In genomic region chr2:174957049-174957448, GRCh38 we compare ENCODE assay signal across 29 cellular contexts. TPM values are rescaled to one million over a fixed set of nuclear protein-coding genes. Genes with fewer than 3 reads are reported as not detected.
DNase-seq lines count a peak whose midpoint lies in the region; TF ChIP-seq lines count a peak whose summit lies in the region.
"Had no signal": no experiment of that assay in that cellular context is flagged by ENCODE, and none has a peak within 500 bp of the region (broad histone marks: within the 10 kb centered on the region; RNA-seq: fewer than 3 reads in every experiment).

No MANE protein-coding gene starts in this region.

- H3K4me3 ChIP-seq in astrocyte of the spinal cord (ENCODE audit: low read depth, low read length) = no peak overlapping the region
- no peak overlapping the region for H3K4me3 ChIP-seq in neuronal stem cell (ENCODE audit: low read length in 2 of 2)
- H3K4me3 ChIP-seq: A549, dorsolateral prefrontal cortex, gastrocnemius medialis, lung, SJCRH30, skin epidermis had no signal

- H3K27ac Mint-ChIP-seq in progenitor cell of endocrine pancreas = peak overlapping the region; percentile 25
- H3K27ac Mint-ChIP-seq: activated CD4-positive, alpha-beta T cell treated with anti-CD3 and anti-CD28 coated beads, Interleukin-2, amount 10 ng/mL, durations not matched to agents 24 days and 14 days; CD8-positive, alpha-beta T cell; naive thymus-derived CD4-positive, alpha-beta T cell; T-cell had no signal

- H4K8ac ChIP-seq in neuronal stem cell (ENCODE audit: low read depth, low read length) = no peak overlapping the region

- H2AK5ac ChIP-seq in neuronal stem cell (ENCODE audit: low read depth, low read length) = no peak overlapping the region

- WGBS in neuronal stem cell (ENCODE audit: extremely low coverage in 2 of 2, insufficient read length in 2 of 2, insufficient replicate concordance in 1 of 2), 2 donors = no CpG with 5 or more reads among the region's 5 CpGs

- peak; percentile 23 for DNase-seq in COLO829 (ENCODE audit: low spot score)
- DNase-seq in M059J (ENCODE audit: low read depth) = peak; percentile 39
- peak; percentile 30 for DNase-seq in astrocyte of the spinal cord (ENCODE audit: low read depth, low spot score)
- DNase-seq in progenitor cell of endocrine pancreas (ENCODE audit: low spot score, unreplicated experiment) = no peak
- DNase-seq in posterior cingulate gyrus = no peak
- DNase-seq in activated gamma-delta T cell (lab: John Stamatoyannopoulos, UW) = no peak
- DNase-seq in neuronal stem cell (ENCODE audit: low spot score) = no peak
- no peak for DNase-seq in GM19238 (ENCODE audit: insufficient read length, low spot score)
- DNase-seq: activated CD4-positive, alpha-beta T cell treated with anti-CD3 and anti-CD28 coated beads, Interleukin-2, amount 10 ng/mL, durations not matched to agents 24 days and 14 days; activated gamma-delta T cell treated with Interleukin-2 at 50 U/mL for 16 hours; activated T-cell treated with anti-CD3 and anti-CD28 coated beads, Interleukin-2, amount 50 U/mL, for 1 hour; AML-193; CD8-positive, alpha-beta T cell; dorsolateral prefrontal cortex; gastrocnemius medialis; H7; naive thymus-derived CD4-positive, alpha-beta T cell; NCI-H146; NCI-H446; NCI-H748 treated with DMSO at 0.1 percent for 48 hours; RPMI8226; SJCRH30; stimulated activated naive CD4-positive, alpha-beta T cell treated with Interleukin-2 at 50 U/mL for 16 hours; T-cell had no signal

- TF ChIP-seq CTCF in astrocyte of the spinal cord (IDR thresholded peaks at IDR 0.05; ENCODE audit: low read depth, low read length) = no peak
- TF ChIP-seq CTCF in progenitor cell of endocrine pancreas (IDR thresholded peaks at IDR 0.05; ENCODE audit: unreplicated experiment) = no peak

- H3K36me3 Mint-ChIP-seq in progenitor cell of endocrine pancreas (ENCODE audit: insufficient read depth) = peaks cover 5% of the 10 kb centered on the region
- H3K36me3 Mint-ChIP-seq: CD8-positive, alpha-beta T cell; naive thymus-derived CD4-positive, alpha-beta T cell; T-cell had no signal

- no peak overlapping the region for H3K14ac ChIP-seq in neuronal stem cell (ENCODE audit: low read length)

- H3K27me3 Mint-ChIP-seq in progenitor cell of endocrine pancreas = no peaks in the 10 kb centered on the region

- peaks cover 2% of the 10 kb centered on the region for H3K79me1 ChIP-seq in neuronal stem cell (ENCODE audit: low read depth, low read length)

- H3K23ac ChIP-seq in neuronal stem cell (ENCODE audit: low read depth, low read length, poor library complexity) = no peak overlapping the region

- H3K4ac ChIP-seq in neuronal stem cell (ENCODE audit: low read length) = no peak overlapping the region

- no peak overlapping the region for H4K91ac ChIP-seq in neuronal stem cell (ENCODE audit: low read depth, low read length, poor library complexity)

- peaks cover 3% of the 10 kb centered on the region in 2 donors for H3K4me1 ChIP-seq in neuronal stem cell (ENCODE audit: control insufficient read depth in 2 of 2, insufficient read depth in 1 of 2, low read depth in 1 of 2, low read length in 2 of 2)

- in situ Hi-C loops in astrocyte of the spinal cord (cut with HindIII; ENCODE audit: low sequenced_read_pairs) = no loop called here

- no peak overlapping the region for H2BK15ac ChIP-seq in neuronal stem cell (ENCODE audit: low read length)

- H3K27me3 ChIP-seq in neuronal stem cell (ENCODE audit: control insufficient read depth in 3 of 3, insufficient read depth in 3 of 3, low read depth in 1 of 3, low read length in 3 of 3) = no peaks in the 10 kb centered on the region
- H3K27me3 ChIP-seq: dorsolateral prefrontal cortex, gastrocnemius medialis, SJCRH30 had no signal

- H3K4me1 Mint-ChIP-seq in progenitor cell of endocrine pancreas (ENCODE audit: low read depth) = peaks cover 9% of the 10 kb centered on the region
- H3K4me1 Mint-ChIP-seq: central memory CD8-positive, alpha-beta T cell had no signal

- no peak overlapping the region for H3K4me3 Mint-ChIP-seq in progenitor cell of endocrine pancreas (ENCODE audit: low read depth)
- H3K4me3 Mint-ChIP-seq: activated CD4-positive, alpha-beta T cell treated with anti-CD3 and anti-CD28 coated beads, Interleukin-2, amount 10 ng/mL, durations not matched to agents 24 days and 14 days; CD8-positive, alpha-beta T cell; central memory CD8-positive, alpha-beta T cell; naive thymus-derived CD4-positive, alpha-beta T cell; T-cell had no signal

- no peak overlapping the region for H2AFZ ChIP-seq in neuronal stem cell (ENCODE audit: low read length)

- no peak overlapping the region for H2BK12ac ChIP-seq in neuronal stem cell (ENCODE audit: low read length)

- intact Hi-C loops in posterior cingulate gyrus (cut with DNase I) = no loop called here

- H3K9me3 ChIP-seq in neuronal stem cell (replicated peaks in 1 of 2; ENCODE audit: control insufficient read depth in 2 of 2, insufficient read depth in 1 of 2, low read depth in 1 of 2, low read length in 2 of 2) = peaks cover 0 to 37% of the 10 kb centered on the region in 2 donors
- H3K9me3 ChIP-seq: A549, gastrocnemius medialis, SJCRH30 had no signal

- H2BK120ac ChIP-seq in neuronal stem cell (ENCODE audit: low read depth, low read length) = no peak overlapping the region

- H2BK5ac ChIP-seq in neuronal stem cell (ENCODE audit: low read length) = no peak overlapping the region

- no peak overlapping the region for H3K18ac ChIP-seq in neuronal stem cell (ENCODE audit: low read length)

- H3K9ac ChIP-seq in neuronal stem cell (ENCODE audit: low read depth, low read length, poor library complexity) = no peak overlapping the region

- peaks cover 9% of the 10 kb centered on the region for H3K9me3 Mint-ChIP-seq in progenitor cell of endocrine pancreas (ENCODE audit: low read depth)
- H3K9me3 Mint-ChIP-seq: activated CD4-positive, alpha-beta T cell treated with anti-CD3 and anti-CD28 coated beads, Interleukin-2, amount 10 ng/mL, durations not matched to agents 24 days and 14 days; CD8-positive, alpha-beta T cell; central memory CD8-positive, alpha-beta T cell; naive thymus-derived CD4-positive, alpha-beta T cell; T-cell had no signal

- H3K4me2 ChIP-seq in neuronal stem cell (ENCODE audit: insufficient read depth, low read length, poor library complexity, severe bottlenecking) = no peak overlapping the region
- H3K4me2 ChIP-seq: A549 had no signal

- peaks cover 0 to 34% of the 10 kb centered on the region in 2 donors for H3K36me3 ChIP-seq in neuronal stem cell (replicated peaks in 1 of 2; ENCODE audit: control insufficient read depth in 2 of 2, insufficient read depth in 2 of 2, low read length in 2 of 2)
- H3K36me3 ChIP-seq: gastrocnemius medialis, SJCRH30 had no signal

- no peak overlapping the region for H3K27ac ChIP-seq in neuronal stem cell (replicated peaks; ENCODE audit: low read length)
- H3K27ac ChIP-seq: A549, dorsolateral prefrontal cortex, gastrocnemius medialis, HL-60, SJCRH30, skin epidermis had no signal

RNA-seq across cellular contexts. Expression of gene CHN1, which starts 48.1 kb away (rescaled TPM):
- total RNA-seq in M059J (2014; rRNA removed; shearing (Covaris generic)) = 11.0 and 12.7 TPM in 2 replicates
- total RNA-seq in progenitor cell of endocrine pancreas = 46.1 and 50.3 TPM in 2 replicates
- 39.8 TPM for polyA plus RNA-seq in neuronal stem cell (2013, experiment 1 of 2)
- polyA plus RNA-seq in neuronal stem cell (2013, experiment 2 of 2) = 38.8 TPM

Comparison
In these comparisons a context has a peak if more than half of its experiments do, and no peak if none do; other contexts are left out.
1. DNase-seq: peak in COLO829 (single experiment), M059J (single experiment) and astrocyte of the spinal cord (single experiment); none in progenitor cell of endocrine pancreas (single experiment), posterior cingulate gyrus (0 of 10), activated gamma-delta T cell (single experiment), neuronal stem cell (single experiment) and GM19238 (single experiment).